8 cellular contexts compared by ENCODE assay signal in genomic region chr5:138752951-138753793, GRCh38. TPM values are rescaled to one million over a fixed set of nuclear protein-coding genes. Genes with fewer than 3 reads are reported as not detected.
A peak's percentile ranks its signal among the peaks of the same experiment; 100 is the strongest.
DNase-seq lines count a peak whose midpoint lies in the region; ATAC-seq and TF ChIP-seq lines count a peak whose summit lies in the region.

Gene CTNNA1 (plus strand): TSS chr5:138753425. CDS start chr5:138781925, 28,500 bp downstream.

- H3K27ac Mint-ChIP-seq in HFFc6 = peak within 1 kb of the TSS; percentile 81
- peak within 1 kb of the TSS; percentile 49 for H3K27ac Mint-ChIP-seq in activated CD4-positive, alpha-beta T cell treated with anti-CD3 and anti-CD28 coated beads for 36 hours

- ATAC-seq in activated CD4-positive, alpha-beta T cell treated with anti-CD3 and anti-CD28 coated beads for 36 hours = peak; percentile 60
- no peak for ATAC-seq in HG02870 (IDR thresholded peaks at IDR 0.05; ENCODE audit: unreplicated experiment)

- peak within 1 kb of the TSS; percentile 97 for H3K4me3 ChIP-seq in GM08714 (ENCODE audit: low read length)

- POLR2A ChIA-PET in activated CD4-positive, alpha-beta T cell treated with anti-CD3 and anti-CD28 coated beads for 36 hours (lab: Charles Lee) = interaction anchor here (0.6 kb wide), 1 partner anchor 555 kb away, joined by 4 read pairs; no protein-coding TSS in a partner anchor

- no peak for TF ChIP-seq CTCF in HFFc6 (IDR thresholded peaks at IDR 0.05)

- H3K4me3 Mint-ChIP-seq in HFFc6 = peak within 1 kb of the TSS; percentile 92
- H3K4me3 Mint-ChIP-seq in activated CD4-positive, alpha-beta T cell treated with anti-CD3 and anti-CD28 coated beads for 36 hours = peak within 1 kb of the TSS; percentile 73

- H3K36me3 Mint-ChIP-seq in HFFc6 (ENCODE audit: low read depth) = peaks cover 19% of the 10 kb centered on the region
- H3K36me3 Mint-ChIP-seq in activated CD4-positive, alpha-beta T cell treated with anti-CD3 and anti-CD28 coated beads for 36 hours (ENCODE audit: low read depth) = peaks cover 13% of the 10 kb centered on the region

- CTCF ChIA-PET in activated CD4-positive, alpha-beta T cell treated with anti-CD3 and anti-CD28 coated beads for 36 hours (lab: Charles Lee) = interaction anchor here (0.6 to 1.1 kb wide), 3 partner anchors 137 to 383 kb away, joined by 3 to 5 read pairs (median 4); no protein-coding TSS in a partner anchor

- peaks cover 54% of the 10 kb centered on the region for H3K4me1 Mint-ChIP-seq in HFFc6 (ENCODE audit: low read depth)
- peaks cover 30% of the 10 kb centered on the region for H3K4me1 Mint-ChIP-seq in activated CD4-positive, alpha-beta T cell treated with anti-CD3 and anti-CD28 coated beads for 36 hours

- no peaks in the 10 kb centered on the region for H3K9me3 Mint-ChIP-seq in HFFc6
- peaks cover 9% of the 10 kb centered on the region for H3K9me3 Mint-ChIP-seq in activated CD4-positive, alpha-beta T cell treated with anti-CD3 and anti-CD28 coated beads for 36 hours (ENCODE audit: low read depth)

- intact Hi-C loops in activated CD4-positive, alpha-beta T cell treated with anti-CD3 and anti-CD28 coated beads for 36 hours (cut with DNase I, micrococcal nuclease) = loop anchor here in 1 of 2 experiments (1.0 to 5.0 kb wide), 3 partner anchors 15 to 174 kb away; no protein-coding TSS in a partner anchor

- DNase-seq in HFFc6 = peak; percentile 28
- peak; percentile 82 for DNase-seq in NCI-H2196 (lab: John Stamatoyannopoulos, UW; ENCODE audit: unreplicated experiment)
- DNase-seq in activated CD4-positive, alpha-beta T cell treated with anti-CD3 and anti-CD28 coated beads for 36 hours = peak; percentile 77
- DNase-seq in cortex of kidney (lab: John Stamatoyannopoulos, UW) = peak; percentile 45
- peak; percentile 89 for DNase-seq in left kidney (ENCODE audit: low read depth, low spot score)
- DNase-seq in stimulated activated CD4-positive, alpha-beta T cell treated with anti-CD3 and anti-CD28 coated beads, Interleukin-1b, Interleukin-23, amount 100 ng/mL, for 48 hours = peak; percentile 44

- H3K27me3 Mint-ChIP-seq in HFFc6 (ENCODE audit: insufficient read depth) = peaks cover 6% of the 10 kb centered on the region; the same call in 1 of the 2 replicates
- H3K27me3 Mint-ChIP-seq in activated CD4-positive, alpha-beta T cell treated with anti-CD3 and anti-CD28 coated beads for 36 hours = peaks cover 30% of the 10 kb centered on the region

RNA-seq across cellular contexts. Expression of gene CTNNA1, which starts in this region (rescaled TPM):
- total RNA-seq in HFFc6 (2021; fragmentation: NEBNext Ultra II Directional; extraction: Animal tissue kit (Norgen Biotek cat#: 25700)) = 100 to 1,000 TPM; 282 to 342 (median 292) TPM
- total RNA-seq in activated CD4-positive, alpha-beta T cell treated with anti-CD3 and anti-CD28 coated beads for 36 hours = 10 to 100 TPM; 78.8 to 86.7 TPM

Comparison
In these comparisons a context has a peak if more than half of its experiments do, and no peak if none do; other contexts are left out.
1. DNase-seq: peak in every context shown above with its lines; median percentile 89 in left kidney; 82 in NCI-H2196; 77 in activated CD4-positive, alpha-beta T cell treated with anti-CD3 and anti-CD28 coated beads for 36 hours; 45 in cortex of kidney; 44 in stimulated activated CD4-positive, alpha-beta T cell treated with anti-CD3 and anti-CD28 coated beads, Interleukin-1b, Interleukin-23, amount 100 ng/mL, for 48 hours; 28 in HFFc6.